In the genomic region with DNA sequence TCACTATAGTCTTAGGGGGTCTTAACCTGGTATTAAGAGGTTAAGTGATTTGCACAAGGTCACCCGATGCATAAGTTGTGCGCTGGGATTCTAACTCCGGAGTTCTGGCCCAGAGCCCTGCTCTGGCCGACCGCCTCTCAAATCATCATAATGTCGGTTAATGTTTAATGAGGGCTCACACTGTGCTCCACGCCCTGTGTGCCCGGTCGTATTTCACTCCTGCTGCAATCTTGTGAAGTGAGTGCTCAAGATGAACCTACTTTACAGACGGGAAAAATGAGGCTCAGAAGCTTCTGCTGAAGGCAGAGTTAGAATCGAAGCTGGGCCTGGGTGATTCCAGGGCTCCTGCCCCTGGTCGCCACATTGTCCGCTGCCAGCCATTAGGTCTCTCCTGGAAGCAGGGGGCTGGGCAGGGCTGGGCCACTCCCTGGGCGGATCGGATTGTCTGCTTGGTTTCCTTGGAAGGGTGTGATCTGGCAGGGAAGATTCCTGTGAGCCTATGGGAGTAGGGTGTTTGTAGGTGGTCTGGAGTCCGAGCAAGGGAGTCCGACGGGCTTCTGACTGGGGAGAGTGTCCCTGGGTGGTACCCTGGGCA, we compare ENCODE assay signal across 7 cellular contexts. TPM values are rescaled to one million over a fixed set of nuclear protein-coding genes. Genes with fewer than 3 reads are reported as not detected.
A peak's percentile ranks its signal among the peaks of the same experiment; 100 is the strongest.
DNase-seq lines count a peak whose midpoint lies in the region; ATAC-seq and TF ChIP-seq lines count a peak whose summit lies in the region.

No MANE protein-coding gene starts in this region.

- TF ChIP-seq CTCF in OCI-LY1 (IDR thresholded peaks at IDR 0.05; ENCODE audit: low read length): no peak
- no peak for TF ChIP-seq CTCF in endothelial cell (IDR thresholded peaks at IDR 0.05; ENCODE audit: unreplicated experiment)
- no peak for TF ChIP-seq CTCF in neural crest cell (conservative IDR thresholded peaks at IDR 0.05)

- no peaks in the 10 kb centered on the region for H3K79me2 ChIP-seq in OCI-LY1 (ENCODE audit: insufficient read depth, low read length)

- no peaks in the 10 kb centered on the region for H4K20me1 ChIP-seq in OCI-LY1 (ENCODE audit: insufficient read depth, low read length)

- H3K27me3 Mint-ChIP-seq in endothelial cell (ENCODE audit: unreplicated experiment): peaks cover 10% of the 10 kb centered on the region
- peaks cover 4% of the 10 kb centered on the region for H3K27me3 Mint-ChIP-seq in neural crest cell (ENCODE audit: low read depth)

- ATAC-seq in GM19395 (IDR thresholded peaks at IDR 0.05; ENCODE audit: unreplicated experiment) (no peak), GM21367 (IDR thresholded peaks at IDR 0.05; ENCODE audit: unreplicated experiment) (no peak)

- no peaks in the 10 kb centered on the region for H3K9me2 ChIP-seq in OCI-LY1 (ENCODE audit: low read depth, low read length)

- no peaks in the 10 kb centered on the region for H3K36me3 ChIP-seq in OCI-LY1 (ENCODE audit: insufficient read depth, low read length)

- peak overlapping the region; percentile 98 for H3K27ac Mint-ChIP-seq in endothelial cell (ENCODE audit: unreplicated experiment)
- peak overlapping the region; percentile 80 for H3K27ac Mint-ChIP-seq in neural crest cell (ENCODE audit: unreplicated experiment)

- H3F3A ChIP-seq in OCI-LY1 (ENCODE audit: insufficient read depth, low read length): no peaks in the 10 kb centered on the region

- H3K4me1 ChIP-seq in OCI-LY1 (ENCODE audit: insufficient read depth, low read length, severe bottlenecking): peaks cover 16% of the 10 kb centered on the region

- H3K9me3 ChIP-seq in OCI-LY1 (ENCODE audit: low read length): no peaks in the 10 kb centered on the region

- H3K4me3 Mint-ChIP-seq in endothelial cell (ENCODE audit: unreplicated experiment): peak overlapping the region; percentile 99
- H3K4me3 Mint-ChIP-seq in neural crest cell: peak overlapping the region; percentile 93

- H3K4me1 Mint-ChIP-seq in endothelial cell (ENCODE audit: unreplicated experiment) (peaks cover 23% of the 10 kb centered on the region), neural crest cell (peaks cover 50% of the 10 kb centered on the region)

- no peaks in the 10 kb centered on the region for H3K9me3 Mint-ChIP-seq in endothelial cell (ENCODE audit: unreplicated experiment)
- no peaks in the 10 kb centered on the region for H3K9me3 Mint-ChIP-seq in neural crest cell

- H3K4me2 ChIP-seq in OCI-LY1 (ENCODE audit: low read length): peak overlapping the region; percentile 86

- H3K27me3 ChIP-seq in OCI-LY1 (ENCODE audit: insufficient read depth, low read length): no peaks in the 10 kb centered on the region

- DNase-seq in endothelial cell (ENCODE audit: low spot score) (no peak), neural crest cell (ENCODE audit: low read depth, low spot score) (no peak), NCI-H510A (lab: John Stamatoyannopoulos, UW) (no peak)

- H3K4me3 ChIP-seq in GM08714 (ENCODE audit: low read length) (peak overlapping the region; percentile 98), OCI-LY1 (ENCODE audit: low read depth, low read length, poor library complexity, severe bottlenecking) (peak overlapping the region; percentile 86)

- H3K36me3 Mint-ChIP-seq in endothelial cell (ENCODE audit: low read depth, unreplicated experiment) (peaks cover 6% of the 10 kb centered on the region), neural crest cell (ENCODE audit: low read depth) (no peaks in the 10 kb centered on the region)

- H3K27ac ChIP-seq in OCI-LY1 (ENCODE audit: low read depth, low read length, poor library complexity, severe bottlenecking): no peak overlapping the region

- H2AFZ ChIP-seq in OCI-LY1 (ENCODE audit: low read length): no peak overlapping the region

- peak overlapping the region; percentile 80; the same call in 1 of the 2 replicates for H3K9ac ChIP-seq in OCI-LY1 (ENCODE audit: low read length)

RNA-seq across cellular contexts. Expression of a gene that starts 1.1 kb away (rescaled TPM):
- 48.8 TPM for total RNA-seq in endothelial cell (ENCODE audit: unreplicated experiment)
- 54.4 and 56.8 TPM in 2 replicates for total RNA-seq in neural crest cell

RNA-seq across cellular contexts. Expression of a gene that starts 42.5 kb away (rescaled TPM):
- 0.46 TPM for total RNA-seq in endothelial cell (ENCODE audit: unreplicated experiment)
- total RNA-seq in neural crest cell: not detected in 2 replicates
